In the genomic region with DNA sequence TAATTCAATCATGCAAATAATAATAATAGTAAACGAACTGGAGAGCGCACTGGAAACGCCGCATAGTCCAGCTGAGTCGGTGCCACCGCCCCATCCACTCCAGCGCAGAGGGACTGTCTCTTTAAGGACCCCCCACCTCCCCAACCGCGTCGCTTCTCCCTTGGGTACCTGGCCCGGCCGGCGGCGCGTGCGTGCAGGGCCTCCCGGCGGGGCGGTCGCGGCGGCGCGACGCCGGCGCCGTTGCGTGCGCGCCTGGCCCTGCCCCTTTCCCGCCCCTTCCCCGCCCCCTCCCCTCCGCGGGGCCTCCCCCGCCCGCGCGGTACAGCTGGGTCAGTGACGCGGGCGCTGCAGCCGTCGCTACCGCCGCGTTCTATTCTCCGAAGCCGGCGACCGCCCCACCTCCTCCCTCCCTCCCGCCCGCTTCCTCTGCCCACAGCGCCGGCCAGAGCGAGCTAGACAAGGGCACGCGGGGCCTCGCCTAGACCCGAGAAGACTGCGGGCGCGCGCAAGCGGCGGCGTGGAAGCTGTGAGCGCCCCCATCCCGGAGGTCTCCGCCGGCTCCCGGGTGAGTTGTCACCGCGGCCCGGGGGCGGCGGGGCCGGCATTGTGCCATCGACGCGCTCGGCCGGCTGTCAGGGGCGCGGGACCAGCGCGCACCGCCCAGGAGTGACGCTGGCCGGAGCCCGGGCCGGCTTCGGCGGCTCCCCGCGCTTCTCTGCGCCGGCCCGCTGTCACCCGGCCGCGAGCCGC, we compare ENCODE assay signal across 8 cellular contexts. TPM values are rescaled to one million over a fixed set of nuclear protein-coding genes. Genes with fewer than 3 reads are reported as not detected.
DNase-seq lines count a peak whose midpoint lies in the region; ATAC-seq, FAIRE-seq and TF ChIP-seq lines count a peak whose summit lies in the region.

A gene with protein sequence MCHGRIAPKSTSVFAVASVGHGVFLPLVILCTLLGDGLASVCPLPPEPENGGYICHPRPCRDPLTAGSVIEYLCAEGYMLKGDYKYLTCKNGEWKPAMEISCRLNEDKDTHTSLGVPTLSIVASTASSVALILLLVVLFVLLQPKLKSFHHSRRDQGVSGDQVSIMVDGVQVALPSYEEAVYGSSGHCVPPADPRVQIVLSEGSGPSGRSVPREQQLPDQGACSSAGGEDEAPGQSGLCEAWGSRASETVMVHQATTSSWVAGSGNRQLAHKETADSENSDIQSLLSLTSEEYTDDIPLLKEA (plus strand): TSS at position 333 of the 750 bp plus-strand sequence. CDS start 46,997 bp downstream, outside the sequence.

- ATAC-seq in HG02870 (IDR thresholded peaks at IDR 0.05; ENCODE audit: unreplicated experiment) (peak; percentile 43), left ventricle myocardium superior (peak; percentile 87)

- intact Hi-C loops in T-helper 2 cell treated with Interferon-gamma antibody and Interleukin-4, amounts not matched to agents 100 ng/mL and 5 ng/mL, for 36 hours (cut with micrococcal nuclease): loop anchor here (1.0 to 10.0 kb wide), 6 partner anchors 14 to 1917 kb away; a partner anchor contains a TSS
- intact Hi-C loops in left ventricle myocardium superior (cut with micrococcal nuclease): loop anchor here (10.0 kb wide), 1 partner anchor 53 kb away; no protein-coding TSS in a partner anchor

- FAIRE-seq in GM12892 (lab: Jason Lieb, UNC) (peak; percentile 91), urothelium cell line (lab: Jason Lieb, UNC) (peak; percentile 97)

- peak within 1 kb of the TSS; percentile 85 for H3K27ac ChIP-seq in angular gyrus (ENCODE audit: low read depth, low read length)

- DNase-seq in GM12892 (ENCODE audit: insufficient read length): peak; percentile 80
- DNase-seq in NCI-H187 (lab: John Stamatoyannopoulos, UW): peak; percentile 90 to 96
- DNase-seq in left ventricle myocardium superior: peak; percentile 95
- peak; percentile 64 for DNase-seq in pulmonary artery endothelial cell (ENCODE audit: low read depth, low spot score)
- DNase-seq in urothelium cell line (ENCODE audit: low spot score): peak; percentile 100

- TF ChIP-seq POLR2A in GM12892 (IDR thresholded peaks at IDR 0.05; ENCODE audit: low read depth, low read length): no peak

RNA-seq across cellular contexts. Expression of the gene that starts here (rescaled TPM):
- polyA plus RNA-seq in GM12892 (2012; ENCODE audit: missing spikeins): 19.0 TPM
- 44.2 and 46.5 TPM in 2 replicates for total RNA-seq in T-helper 2 cell treated with Interferon-gamma antibody and Interleukin-4, amounts not matched to agents 100 ng/mL and 5 ng/mL, for 36 hours
- total RNA-seq in left ventricle myocardium superior (21.4 TPM), pulmonary artery endothelial cell (9.2 and 11.7 TPM in 2 replicates)

Comparison
In these comparisons a context has a peak if more than half of its experiments do, and no peak if none do; other contexts are left out.
1. Peak in every context shown above with its lines: DNase-seq, ATAC-seq and H3K27ac ChIP-seq.